8 cellular contexts compared by ENCODE assay signal in genomic region chrX:136909119-136909705, GRCh38. TPM values are rescaled to one million over a fixed set of nuclear protein-coding genes. Genes with fewer than 3 reads are reported as not detected.
DNase-seq lines count a peak whose midpoint lies in the region; ATAC-seq and FAIRE-seq lines count a peak whose summit lies in the region.

No MANE protein-coding gene starts in this region.

- no peaks in the 10 kb centered on the region for H3K9me3 ChIP-seq in naive thymus-derived CD4-positive, alpha-beta T cell (ENCODE audit: control insufficient read depth in 2 of 3, low read length in 3 of 3)

- peak; percentile 61 for DNase-seq in DMS153 (lab: John Stamatoyannopoulos, UW)
- peak; percentile 80 for DNase-seq in KBM-7
- peak; percentile 60 for DNase-seq in RCC 7860 (ENCODE audit: low spot score)
- peak; percentile 62 for DNase-seq in activated T-helper 1 cell treated with Interleukin-2 at 50 U/mL for 16 hours (ENCODE audit: low read depth)
- DNase-seq in fibroblast of gingiva (ENCODE audit: low read depth), result peak; percentile 85
- DNase-seq in naive thymus-derived CD4-positive, alpha-beta T cell, result peak; percentile 60 to 77 (median 72)
- DNase-seq in stimulated activated naive B cell treated with anti-CD40 and anti-IgM and Interleukin-4, amounts not matched to agents 10 μg/mL and 1 μg/mL and 100 μg/mL, for 72 hours, result peak; percentile 60

- POLR2A ChIA-PET in naive thymus-derived CD4-positive, alpha-beta T cell (lab: Charles Lee), result interaction anchor here (0.5 to 2.1 kb wide), 3 partner anchors 29 to 412 kb away, joined by 4 to 11 read pairs (median 7); partner anchors contain the start of genes HTATSF1 and RBMX

- H3K36me3 ChIP-seq in naive thymus-derived CD4-positive, alpha-beta T cell (ENCODE audit: control insufficient read depth in 2 of 3, insufficient read depth in 3 of 3, low read length in 3 of 3), result no peaks in the 10 kb centered on the region

- in situ Hi-C loops in KBM-7 (cut with MboI; ENCODE audit: low pct_unique_long_range_greater_than_20kb, low sequenced_read_pairs), result no loop called here

- H3K4me1 Mint-ChIP-seq in naive thymus-derived CD4-positive, alpha-beta T cell, result peaks cover 0 to 22% (median 11%) of the 10 kb centered on the region in 7 donors
- peaks cover 7 to 15% of the 10 kb centered on the region in 2 donors for H3K4me1 Mint-ChIP-seq in stimulated activated naive B cell treated with anti-CD40 and anti-IgM and Interleukin-4, amounts not matched to agents 10 μg/mL and 1 μg/mL and 100 μg/mL, for 72 hours

- FAIRE-seq in RCC 7860 (lab: Jason Lieb, UNC), result no peak

- no peaks in the 10 kb centered on the region for H3K36me3 Mint-ChIP-seq in naive thymus-derived CD4-positive, alpha-beta T cell
- H3K36me3 Mint-ChIP-seq in stimulated activated naive B cell treated with anti-CD40 and anti-IgM and Interleukin-4, amounts not matched to agents 10 μg/mL and 1 μg/mL and 100 μg/mL, for 72 hours, result peaks cover 0 to 2% of the 10 kb centered on the region in 2 donors

- peak overlapping the region; percentile 83 to 97 (median 91) for H3K27ac Mint-ChIP-seq in naive thymus-derived CD4-positive, alpha-beta T cell
- peak overlapping the region; percentile 89 for H3K27ac Mint-ChIP-seq in stimulated activated naive B cell treated with anti-CD40 and anti-IgM and Interleukin-4, amounts not matched to agents 10 μg/mL and 1 μg/mL and 100 μg/mL, for 72 hours

- CTCF ChIA-PET in naive thymus-derived CD4-positive, alpha-beta T cell (lab: Charles Lee), result no interaction called here

- no peaks in the 10 kb centered on the region for H3K27me3 Mint-ChIP-seq in naive thymus-derived CD4-positive, alpha-beta T cell
- H3K27me3 Mint-ChIP-seq in stimulated activated naive B cell treated with anti-CD40 and anti-IgM and Interleukin-4, amounts not matched to agents 10 μg/mL and 1 μg/mL and 100 μg/mL, for 72 hours, result no peaks in the 10 kb centered on the region

- no peaks in the 10 kb centered on the region for H3K27me3 ChIP-seq in naive thymus-derived CD4-positive, alpha-beta T cell (ENCODE audit: control insufficient read depth in 2 of 2, insufficient read depth in 2 of 2, low read length in 2 of 2)

- intact Hi-C loops in naive thymus-derived CD4-positive, alpha-beta T cell (cut with micrococcal nuclease), result loop anchor here (1.0 kb wide), 4 partner anchors 29 to 935 kb away; partner anchors contain the start of gene RBMX (in 2 of the 2)

- no peaks in the 10 kb centered on the region for H3K9me3 Mint-ChIP-seq in naive thymus-derived CD4-positive, alpha-beta T cell
- H3K9me3 Mint-ChIP-seq in stimulated activated naive B cell treated with anti-CD40 and anti-IgM and Interleukin-4, amounts not matched to agents 10 μg/mL and 1 μg/mL and 100 μg/mL, for 72 hours, result no peaks in the 10 kb centered on the region

- H3K4me3 Mint-ChIP-seq in naive thymus-derived CD4-positive, alpha-beta T cell, result peak overlapping the region; percentile 87 to 97 (median 96)
- peak overlapping the region; percentile 92 to 94 for H3K4me3 Mint-ChIP-seq in stimulated activated naive B cell treated with anti-CD40 and anti-IgM and Interleukin-4, amounts not matched to agents 10 μg/mL and 1 μg/mL and 100 μg/mL, for 72 hours

- peaks cover 0 to 7% of the 10 kb centered on the region in 2 donors for H3K4me1 ChIP-seq in naive thymus-derived CD4-positive, alpha-beta T cell (ENCODE audit: control insufficient read depth in 2 of 2, insufficient read depth in 2 of 2, low read length in 2 of 2)

- H3K4me3 ChIP-seq in naive thymus-derived CD4-positive, alpha-beta T cell (ENCODE audit: low read length), result peak overlapping the region; percentile 84

- ATAC-seq in GM21619 (IDR thresholded peaks at IDR 0.05; ENCODE audit: unreplicated experiment), result peak; percentile 55
- ATAC-seq in naive thymus-derived CD4-positive, alpha-beta T cell, result peak; percentile 84
- peak; percentile 78 to 80 for ATAC-seq in stimulated activated naive B cell treated with anti-CD40 and anti-IgM and Interleukin-4, amounts not matched to agents 10 μg/mL and 1 μg/mL and 100 μg/mL, for 72 hours (replicated peaks)

- H3K27ac ChIP-seq in naive thymus-derived CD4-positive, alpha-beta T cell (ENCODE audit: low read depth, low read length), result peak overlapping the region; percentile 89

RNA-seq across cellular contexts. Expression of gene RBMX, which starts 28.7 kb away (rescaled TPM):
- total RNA-seq in naive thymus-derived CD4-positive, alpha-beta T cell, result 100 to 1,000 TPM; 204 to 263 (median 259) TPM
- 100 to 1,000 TPM; 194 to 217 TPM for polyA plus RNA-seq in naive thymus-derived CD4-positive, alpha-beta T cell

Comparison
In these comparisons a context has a peak if more than half of its experiments do, and no peak if none do; other contexts are left out.
1. Peak in every context shown above with its lines: DNase-seq, ATAC-seq, H3K4me3 ChIP-seq and H3K27ac ChIP-seq.